8 cellular contexts compared by ENCODE assay signal in genomic region chr1:202957733-202958543, GRCh38. TPM values are rescaled to one million over a fixed set of nuclear protein-coding genes. Genes with fewer than 3 reads are reported as not detected.
DNase-seq lines count a peak whose midpoint lies in the region; ATAC-seq and TF ChIP-seq lines count a peak whose summit lies in the region.

Gene ADIPOR1 (minus strand): TSS chr1:202958312. CDS start chr1:202951070, 7,242 bp downstream.

- ATAC-seq in GM21576 (IDR thresholded peaks at IDR 0.05; ENCODE audit: unreplicated experiment) = peak; percentile 98
- peak; percentile 96 for ATAC-seq in esophagus mucosa

- no peak for TF ChIP-seq RAD21 in Ishikawa (IDR thresholded peaks at IDR 0.05; ENCODE audit: low read depth)

- peaks cover 12 to 17% of the 10 kb centered on the region in 2 donors for H3K36me3 ChIP-seq in muscle layer of duodenum (ENCODE audit: control insufficient read depth in 1 of 2, insufficient read depth in 2 of 2, low read length in 2 of 2)

- no peaks in the 10 kb centered on the region for H3K27me3 ChIP-seq in muscle layer of duodenum (ENCODE audit: low read depth, low read length)

- peak within 1 kb of the TSS; percentile 78 to 90 for H3K4me3 ChIP-seq in muscle layer of duodenum (ENCODE audit: low read depth in 1 of 2, low read length in 2 of 2)

- no peaks in the 10 kb centered on the region for H3K9me3 ChIP-seq in muscle layer of duodenum (ENCODE audit: control insufficient read depth in 1 of 2, low read length in 2 of 2)

- TF ChIP-seq EP300 in Ishikawa (IDR thresholded peaks at IDR 0.05; ENCODE audit: borderline replicate concordance) = no peak

- peak within 1 kb of the TSS; percentile 76 for H3K27ac ChIP-seq in muscle layer of duodenum (ENCODE audit: low read length)

- H3K4me1 ChIP-seq in muscle layer of duodenum (ENCODE audit: control insufficient read depth in 1 of 2, insufficient read depth in 2 of 2, low read length in 2 of 2) = peaks cover 14 to 35% of the 10 kb centered on the region in 2 donors

- peak; percentile 84 for DNase-seq in DMS53 treated with DMSO at 0.1 percent for 48 hours (lab: John Stamatoyannopoulos, UW; ENCODE audit: unreplicated experiment)
- peak; percentile 92 to 96 for DNase-seq in activated T-cell treated with anti-CD3 and anti-CD28 coated beads, Interleukin-2, amount 50 U/mL, for 48 hours
- peak; percentile 80 to 92 for DNase-seq in stimulated activated CD8-positive, alpha-beta memory T cell treated with anti-CD3 and anti-CD28 coated beads, Interleukin-7, amount 100 ng/mL, for 4 hours (ENCODE audit: low read depth in 2 of 2)

TF ChIP-seq in Ishikawa, 13 proteins besides CTCF, POLR2A, EP300 and RAD21:
- TF ChIP-seq MAX (IDR thresholded peaks at IDR 0.05) (0 out of 2 replicates have a peak, but pooled peaks have one; percentile 13), YY1 (IDR thresholded peaks at IDR 0.05; ENCODE audit: low read depth) (0 out of 2 replicates have a peak, but pooled peaks have one; percentile 7), NFIC (IDR thresholded peaks at IDR 0.05) (no peak), CREB1 (IDR thresholded peaks at IDR 0.05; ENCODE audit: low read depth) (peak; percentile 78), FOXM1 (IDR thresholded peaks at IDR 0.05; ENCODE audit: borderline replicate concordance, low read depth) (no peak), ZBTB7A (IDR thresholded peaks at IDR 0.05; ENCODE audit: low read depth) (peak; percentile 53; the same call in 1 of the 2 replicates), TCF12 (IDR thresholded peaks at IDR 0.05; ENCODE audit: low read depth) (no peak; the same call in 1 of the 2 replicates), USF1 (IDR thresholded peaks at IDR 0.05) (0 out of 2 replicates have a peak, but pooled peaks have one; percentile 3), TAF1 (IDR thresholded peaks at IDR 0.05; ENCODE audit: low read depth) (peak; percentile 63; the same call in 1 of the 2 replicates), CEBPB (IDR thresholded peaks at IDR 0.05) (no peak), EGR1 (IDR thresholded peaks at IDR 0.05) (no peak), TEAD4 (IDR thresholded peaks at IDR 0.05) (peak; percentile 3; the same call in 1 of the 2 replicates), REST (IDR thresholded peaks at IDR 0.05; ENCODE audit: low read depth) (no peak)

TF ChIP-seq in PFSK-1, 5 proteins besides CTCF, POLR2A, EP300 and RAD21:
- no peak for TF ChIP-seq REST (IDR thresholded peaks at IDR 0.05; ENCODE audit: insufficient read depth in 1 of 2, low read depth in 2 of 2, low read length in 2 of 2)
- TF ChIP-seq POLR2AphosphoS5 (IDR thresholded peaks at IDR 0.05; ENCODE audit: low read depth, low read length) = peak; percentile 90
- TF ChIP-seq FOXP2 (optimal IDR thresholded peaks at IDR 0.05; ENCODE audit: borderline replicate concordance, extremely low read depth, extremely low read length, insufficient read depth) = peak; percentile 80
- peak; percentile 57; the same call in 1 of the 2 replicates for TF ChIP-seq SIN3A (IDR thresholded peaks at IDR 0.05; ENCODE audit: borderline replicate concordance, insufficient read depth, low read length)
- 0 out of 2 replicates have a peak, but pooled peaks have one; percentile 21 for TF ChIP-seq TAF1 (IDR thresholded peaks at IDR 0.05; ENCODE audit: borderline replicate concordance, insufficient read depth, low read length)
TF ChIP-seq in PFSK-1: peak in this region for 4.

RNA-seq across cellular contexts. Expression of gene ADIPOR1, which starts in this region (rescaled TPM):
- polyA plus RNA-seq in PFSK-1 (2012; ENCODE audit: insufficient read length, low read depth) = 63.8 TPM
- 82.7 TPM for total RNA-seq in esophagus mucosa

Comparison
In these comparisons a context has a peak if more than half of its experiments do, and no peak if none do; other contexts are left out.
1. Peak in every context shown above with its lines: DNase-seq, ATAC-seq, H3K4me3 ChIP-seq and H3K27ac ChIP-seq.